In genomic region chr18:21980744-21981143, GRCh38 we compare ENCODE assay signal across 25 cellular contexts.
"Had no signal": no experiment of that assay in that cellular context is flagged by ENCODE, and none has a peak within 500 bp of the region (broad histone marks: within the 10 kb centered on the region; RNA-seq: fewer than 3 reads in every experiment).

No MANE protein-coding gene starts in this region.

- H3K4me1 Mint-ChIP-seq: activated CD4-positive, alpha-beta T cell treated with anti-CD3 and anti-CD28 coated beads, Interleukin-2, amount 10 ng/mL, durations not matched to agents 24 days and 14 days; activated naive CD8-positive, alpha-beta T cell treated with anti-CD3 and anti-CD28 coated beads, Interleukin-2, amount 10 ng/mL, durations not matched to agents 7 days and 5 days; brain had no signal

- ATAC-seq: activated CD8-positive, alpha-beta T cell treated with anti-CD3 and anti-CD28 coated beads, Interleukin-2, amount 10 ng/mL, durations not matched to agents 7 days and 5 days; left ventricle myocardium superior; natural killer cell treated with Interleukin-12 subunit alpha and Interleukin-12 subunit beta and Interleukin-15 and Interleukin-18, amount 100 ng/mL, for 72 hours had no signal

- H3K27ac Mint-ChIP-seq: activated CD4-positive, alpha-beta T cell treated with anti-CD3 and anti-CD28 coated beads, Interleukin-2, amount 10 ng/mL, durations not matched to agents 24 days and 14 days; activated CD8-positive, alpha-beta T cell treated with anti-CD3 and anti-CD28 coated beads, Interleukin-2, amount 10 ng/mL, durations not matched to agents 7 days and 5 days; activated naive CD8-positive, alpha-beta T cell treated with anti-CD3 and anti-CD28 coated beads, Interleukin-2, amount 10 ng/mL, durations not matched to agents 7 days and 5 days; activated T-cell treated with anti-CD3 and anti-CD28 coated beads, Interleukin-2, amount 50 U/mL, for 24 hours; activated T-helper 2 cell treated with anti-CD3 and anti-CD28 coated beads, Interferon-gamma antibody, Interleukin-2, Interleukin-4, amounts not matched to agents 10 μg/mL and 5 μg/mL and 100 μg/mL, durations not matched to agents 14 hours and 24 hours and 36 hours; brain; mesothelial cell of epicardium; natural killer cell treated with Interleukin-12 subunit alpha and Interleukin-12 subunit beta and Interleukin-15 and Interleukin-18, amount 100 ng/mL, for 72 hours; stimulated activated naive CD8-positive, alpha-beta T cell treated with anti-CD3 and anti-CD28 coated beads, Interleukin-15, Interleukin-2, amounts not matched to agents 100 ng/mL and 50 ng/mL, for 24 hours had no signal

- H3K27me3 Mint-ChIP-seq: activated CD4-positive, alpha-beta T cell treated with anti-CD3 and anti-CD28 coated beads, Interleukin-2, amount 10 ng/mL, durations not matched to agents 24 days and 14 days; activated T-cell treated with anti-CD3 and anti-CD28 coated beads, Interleukin-2, amount 50 U/mL, for 24 hours; brain had no signal

- H3K4me3 ChIP-seq: dorsolateral prefrontal cortex, suprapubic skin, transverse colon, vagina had no signal

- H3K27me3 ChIP-seq: suprapubic skin, transverse colon, vagina had no signal

- H3K36me3 Mint-ChIP-seq: activated naive CD8-positive, alpha-beta T cell treated with anti-CD3 and anti-CD28 coated beads, Interleukin-2, amount 10 ng/mL, durations not matched to agents 7 days and 5 days; brain; mesothelial cell of epicardium; natural killer cell treated with Interleukin-12 subunit alpha and Interleukin-12 subunit beta and Interleukin-15 and Interleukin-18, amount 100 ng/mL, for 72 hours had no signal

- H3K9me3 Mint-ChIP-seq: activated CD4-positive, alpha-beta T cell treated with anti-CD3 and anti-CD28 coated beads, Interleukin-2, amount 10 ng/mL, durations not matched to agents 24 days and 14 days; activated T-cell treated with anti-CD3 and anti-CD28 coated beads, Interleukin-2, amount 50 U/mL, for 24 hours; activated T-helper 2 cell treated with anti-CD3 and anti-CD28 coated beads, Interferon-gamma antibody, Interleukin-2, Interleukin-4, amounts not matched to agents 10 μg/mL and 5 μg/mL and 100 μg/mL, durations not matched to agents 14 hours and 24 hours and 36 hours; natural killer cell treated with Interleukin-12 subunit alpha and Interleukin-12 subunit beta and Interleukin-15 and Interleukin-18, amount 100 ng/mL, for 72 hours; stimulated activated naive CD8-positive, alpha-beta T cell treated with anti-CD3 and anti-CD28 coated beads, Interleukin-15, Interleukin-2, amounts not matched to agents 100 ng/mL and 50 ng/mL, for 24 hours had no signal

- H3K27ac ChIP-seq: dorsolateral prefrontal cortex, epithelial cell of prostate, suprapubic skin, transverse colon, vagina had no signal

- H3K4me1 ChIP-seq: suprapubic skin, transverse colon, vagina had no signal

- H3K9me3 ChIP-seq: suprapubic skin, transverse colon, vagina had no signal

- H3K36me3 ChIP-seq: suprapubic skin, transverse colon, vagina had no signal

- DNase-seq: activated CD4-positive, alpha-beta T cell treated with anti-CD3 and anti-CD28 coated beads, Interleukin-2, amount 10 ng/mL, durations not matched to agents 24 days and 14 days; activated CD4-positive, CD25-positive, alpha-beta regulatory T cell; activated CD8-positive, alpha-beta T cell treated with anti-CD3 and anti-CD28 coated beads, Interleukin-2, amount 10 ng/mL, durations not matched to agents 7 days and 5 days; activated naive CD4-positive, alpha-beta T cell treated with Interleukin-2 at 50 U/mL for 16 hours; activated naive CD8-positive, alpha-beta T cell treated with anti-CD3 and anti-CD28 coated beads, Interleukin-2, amount 10 ng/mL, durations not matched to agents 7 days and 5 days; activated T-cell treated with anti-CD3 and anti-CD28 coated beads, Interleukin-2, amount 50 U/mL, for 24 hours; central memory CD4-positive, alpha-beta T cell; dorsolateral prefrontal cortex; foreskin fibroblast; hypothalamus; left ventricle myocardium superior; nucleus accumbens; posterior cingulate gyrus; retina; stimulated activated CD4-positive, alpha-beta T cell treated with anti-CD3 and anti-CD28 coated beads, Interleukin-12 subunit alpha, Interleukin-12 subunit beta, amount 100 ng/mL, for 4 hours; stimulated activated CD4-positive, alpha-beta T cell treated with anti-CD3 and anti-CD28 coated beads, Interleukin-1b, Interleukin-23, amount 100 ng/mL, for 48 hours; transverse colon had no signal

- H3K4me3 Mint-ChIP-seq: activated CD4-positive, alpha-beta T cell treated with anti-CD3 and anti-CD28 coated beads, Interleukin-2, amount 10 ng/mL, durations not matched to agents 24 days and 14 days; activated CD8-positive, alpha-beta T cell treated with anti-CD3 and anti-CD28 coated beads, Interleukin-2, amount 10 ng/mL, durations not matched to agents 7 days and 5 days; activated naive CD8-positive, alpha-beta T cell treated with anti-CD3 and anti-CD28 coated beads, Interleukin-2, amount 10 ng/mL, durations not matched to agents 7 days and 5 days; activated T-cell treated with anti-CD3 and anti-CD28 coated beads, Interleukin-2, amount 50 U/mL, for 24 hours; brain; mesothelial cell of epicardium; natural killer cell treated with Interleukin-12 subunit alpha and Interleukin-12 subunit beta and Interleukin-15 and Interleukin-18, amount 100 ng/mL, for 72 hours; stimulated activated naive CD8-positive, alpha-beta T cell treated with anti-CD3 and anti-CD28 coated beads, Interleukin-15, Interleukin-2, amounts not matched to agents 100 ng/mL and 50 ng/mL, for 24 hours had no signal
